15 cellular contexts compared by ENCODE assay signal in the genomic region with DNA sequence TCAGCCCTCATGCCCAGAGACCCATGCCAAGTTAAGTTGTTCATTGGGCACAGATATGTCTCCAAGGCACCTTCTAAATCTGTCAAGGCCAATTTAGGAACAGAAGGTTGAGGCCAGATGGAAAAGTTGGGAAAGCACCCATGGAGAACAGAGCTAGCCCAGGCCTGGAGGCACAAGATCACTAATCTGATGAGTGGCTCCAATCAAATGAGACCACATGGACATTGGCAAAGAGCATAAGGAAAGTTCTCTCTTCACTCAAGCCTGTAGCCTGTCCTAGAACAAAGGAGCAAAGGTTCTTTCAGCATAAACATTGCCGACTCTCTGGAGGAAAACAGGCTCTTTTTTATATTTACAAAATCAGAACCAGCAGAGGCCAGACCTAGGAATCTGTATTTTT.
DNase-seq lines count a peak whose midpoint lies in the region; ATAC-seq and TF ChIP-seq lines count a peak whose summit lies in the region.
"Had no signal": no experiment of that assay in that cellular context is flagged by ENCODE, and none has a peak within 500 bp of the region (broad histone marks: within the 10 kb centered on the region; RNA-seq: fewer than 3 reads in every experiment).

No MANE protein-coding gene starts in this region.

- peak; percentile 70 for DNase-seq in cerebellar cortex (ENCODE audit: low spot score)
- no peak for DNase-seq in left ventricle myocardium inferior
- DNase-seq in sciatic nerve (ENCODE audit: low spot score): no peak
- DNase-seq in hepatic stellate cell (ENCODE audit: low spot score): no peak
- DNase-seq in A172 (ENCODE audit: low spot score): no peak
- no peak for DNase-seq in EL
- no peak for DNase-seq in dedifferentiated amniotic fluid mesenchymal stem cell (ENCODE audit: extremely low spot score)
- DNase-seq: activated CD4-positive, alpha-beta T cell treated with anti-CD3 and anti-CD28 coated beads for 48 hours; activated naive CD8-positive, alpha-beta T cell treated with anti-CD3 and anti-CD28 coated beads, Interleukin-2, amount 10 ng/mL, durations not matched to agents 7 days and 5 days; NCI-H1930; T-helper 2 cell had no signal

- intact Hi-C loops in left ventricle myocardium inferior (cut with micrococcal nuclease): no loop called here
- intact Hi-C loops in sciatic nerve (cut with DNase I): no loop called here

- no peaks in the 10 kb centered on the region for H3K36me3 ChIP-seq in ACC112 (ENCODE audit: insufficient read depth, low read length)
- H3K36me3 ChIP-seq in left ventricle myocardium inferior: no peaks in the 10 kb centered on the region

- H3K9me3 ChIP-seq in left ventricle myocardium inferior (replicated peaks): no peaks in the 10 kb centered on the region
- H3K9me3 ChIP-seq: A549 had no signal

- H3K4me1 ChIP-seq in ACC112 (ENCODE audit: control insufficient read depth, insufficient read depth, low read length, unreplicated experiment) (peaks cover 33% of the 10 kb centered on the region), left ventricle myocardium inferior (peaks cover 52% of the 10 kb centered on the region)
- H3K4me1 ChIP-seq: A549 had no signal

- no peaks in the 10 kb centered on the region for H3K79me2 ChIP-seq in ACC112 (ENCODE audit: control insufficient read depth, insufficient read depth, low read length, unreplicated experiment)

- no peak overlapping the region for H3K4me3 ChIP-seq in ACC112 (ENCODE audit: low read depth, low read length)
- no peak overlapping the region for H3K4me3 ChIP-seq in left ventricle myocardium inferior
- H3K4me3 ChIP-seq: A549 had no signal

- ATAC-seq in sciatic nerve: peak; percentile 84
- ATAC-seq: A549, esophagus mucosa had no signal

- H3K27ac ChIP-seq in ACC112 (ENCODE audit: low read depth, low read length) (peak overlapping the region; percentile 24; the same call in 1 of the 2 replicates), left ventricle myocardium inferior (replicated peaks) (peak overlapping the region; percentile 85)
- H3K27ac ChIP-seq: A549, RWPE1 had no signal

- H2AFZ ChIP-seq in ACC112 (ENCODE audit: low read length, unreplicated experiment): no peak overlapping the region

- H3K27me3 ChIP-seq in ACC112 (ENCODE audit: insufficient read depth, low read length) (no peaks in the 10 kb centered on the region), left ventricle myocardium inferior (ENCODE audit: low read depth) (no peaks in the 10 kb centered on the region)

- no peak for TF ChIP-seq CTCF in left ventricle myocardium inferior (IDR thresholded peaks at IDR 0.05; ENCODE audit: borderline replicate concordance)
